25 cellular contexts compared by ENCODE assay signal in genomic region chr3:189625566-189625965, GRCh38. TPM values are rescaled to one million over a fixed set of nuclear protein-coding genes. Genes with fewer than 3 reads are reported as not detected.
DNase-seq lines count a peak whose midpoint lies in the region; ATAC-seq and TF ChIP-seq lines count a peak whose summit lies in the region.
"Had no signal": no experiment of that assay in that cellular context is flagged by ENCODE, and none has a peak within 500 bp of the region (broad histone marks: within the 10 kb centered on the region; RNA-seq: fewer than 3 reads in every experiment).

No MANE protein-coding gene starts in this region.

- H3K27ac ChIP-seq in HEK293 (ENCODE audit: extremely low read depth, low read depth, low read length) (no peak overlapping the region), SJCRH30 (peak overlapping the region; percentile 65), skeletal muscle tissue (ENCODE audit: low read depth, low read length) (peak overlapping the region; percentile 50)
- H3K27ac ChIP-seq: GM23248, HL-60, KMS-11 had no signal

- H3K27me3 ChIP-seq in SJCRH30 (no peaks in the 10 kb centered on the region), skeletal muscle tissue (ENCODE audit: control insufficient read depth in 3 of 3, insufficient read depth in 3 of 3, low read length in 3 of 3) (no peaks in the 10 kb centered on the region)
- H3K27me3 ChIP-seq: MG63 had no signal

- no peak for ATAC-seq in HG03571 (IDR thresholded peaks at IDR 0.05; ENCODE audit: unreplicated experiment)
- ATAC-seq: SK-N-SH treated with all-trans-retinoic acid at 6 μM for 48 hours, T-cell had no signal

- CTCF ChIA-PET in HEK293 (lab: Yijun Ruan, JAX) = interaction anchor here (0.6 kb wide), 1 partner anchor 357 kb away, joined by 3 read pairs; no protein-coding TSS in a partner anchor

- no peaks in the 10 kb centered on the region for H3K36me3 ChIP-seq in HEK293 (ENCODE audit: control insufficient read depth in 2 of 2, insufficient read depth in 1 of 2, low read length in 2 of 2)
- H3K36me3 ChIP-seq in SJCRH30 = no peaks in the 10 kb centered on the region
- no peaks in the 10 kb centered on the region for H3K36me3 ChIP-seq in skeletal muscle tissue (ENCODE audit: control insufficient read depth in 3 of 3, insufficient read depth in 3 of 3, low read length in 3 of 3)

- no peak overlapping the region for H3K9ac ChIP-seq in skeletal muscle tissue (ENCODE audit: low read depth in 1 of 3, low read length in 3 of 3)
- H3K9ac ChIP-seq: GM23248, KMS-11 had no signal

- H3K4me1 ChIP-seq in HEK293 (ENCODE audit: control insufficient read depth, insufficient read depth, low read length) (no peaks in the 10 kb centered on the region), SJCRH30 (peaks cover 36% of the 10 kb centered on the region), skeletal muscle tissue (ENCODE audit: control insufficient read depth in 3 of 3, insufficient read depth in 3 of 3, low read length in 3 of 3) (peaks cover 19 to 28% (median 23%) of the 10 kb centered on the region in 3 donors)

- H3K9me3 ChIP-seq in HEK293 (ENCODE audit: control insufficient read depth, insufficient read depth, low read depth, low read length) = no peaks in the 10 kb centered on the region
- H3K9me3 ChIP-seq in SJCRH30 (replicated peaks) = no peaks in the 10 kb centered on the region
- no peaks in the 10 kb centered on the region for H3K9me3 ChIP-seq in skeletal muscle tissue (ENCODE audit: control insufficient read depth in 3 of 3, low read length in 3 of 3)
- H3K9me3 ChIP-seq: MG63 had no signal

- no peak for TF ChIP-seq CTCF in HEK293 (tag by site-specific recombination; IDR thresholded peaks at IDR 0.05)

- POLR2A ChIA-PET in HEK293 (lab: Yijun Ruan, JAX) = no interaction called here

- DNase-seq in SJCRH30 (peak; percentile 84 to 86), myocyte (ENCODE audit: low read depth) (peak; percentile 44), COLO829 (ENCODE audit: low spot score) (no peak), HK-2 (ENCODE audit: unreplicated experiment) (no peak)
- DNase-seq: ACHN; COR-L47; DMS 273 treated with DMSO at 0.1 percent for 48 hours; DND-41; MG63; NCI-H1048; NCI-H1436 treated with DMSO at 0.1 percent for 48 hours; NCI-H2029; NCI-H446 treated with DMSO at 0.1 percent for 48 hours; NCI-H69; NK-92 treated with Interleukin-12 subunit alpha and Interleukin-12 subunit beta, amount 100 ng/mL, for 24 hours; SHP77; T-cell had no signal

- H3K4me3 ChIP-seq in HEK293 (ENCODE audit: low read depth, low read length) (no peak overlapping the region), SJCRH30 (no peak overlapping the region), skeletal muscle tissue (ENCODE audit: low read length in 3 of 3) (no peak overlapping the region)
- H3K4me3 ChIP-seq: GM23248, MG63 had no signal

TF ChIP-seq in HEK293, 187 proteins besides CTCF, POLR2A, EP300 and RAD21:
- no peak for TF ChIP-seq ZNF391 (tag by site-specific recombination; IDR thresholded peaks at IDR 0.05; ENCODE audit: borderline replicate concordance, low read depth)
- no peak for TF ChIP-seq ZBTB20 (tag by site-specific recombination; IDR thresholded peaks at IDR 0.05)
- TF ChIP-seq ZFHX2 (tag by site-specific recombination; conservative IDR thresholded peaks at IDR 0.05) = 0 out of 2 replicates have a peak, but pooled peaks have one; percentile 22
- no peak for TF ChIP-seq ZNF692 (tag by site-specific recombination; IDR thresholded peaks at IDR 0.05)
TF ChIP-seq in HEK293: peak in this region for 1.

RNA-seq across cellular contexts. Expression of gene TP63, which starts 5.6 kb away (rescaled TPM):
- 0.71 and 1.1 TPM in 2 replicates for total RNA-seq in SJCRH30 (2014; rRNA removed; shearing (Covaris generic))
- total RNA-seq in myocyte (2.5 and 2.6 TPM in 2 replicates), skeletal muscle tissue (7.8 TPM)
- polyA plus RNA-seq in myocyte (2012) = 0.74 TPM
- total RNA-seq: G401, GM23248 had no signal
- polyA plus RNA-seq: GM23248 had no signal

Comparison
In these comparisons a context has a peak if more than half of its experiments do, and no peak if none do; other contexts are left out.
1. DNase-seq: peak in SJCRH30 (2 of 2) and myocyte (single experiment); none in COLO829 (single experiment) and HK-2 (single experiment).